Comparison of ENCODE assay signal across 18 cellular contexts in genomic region chrX:138008280-138008679, GRCh38.
DNase-seq lines count a peak whose midpoint lies in the region; ATAC-seq and TF ChIP-seq lines count a peak whose summit lies in the region.
"Had no signal": no experiment of that assay in that cellular context is flagged by ENCODE, and none has a peak within 500 bp of the region (broad histone marks: within the 10 kb centered on the region; RNA-seq: fewer than 3 reads in every experiment).

No MANE protein-coding gene starts in this region.

- H3K9me3 ChIP-seq in neuronal stem cell (replicated peaks in 1 of 2; ENCODE audit: control insufficient read depth in 2 of 2, insufficient read depth in 1 of 2, low read depth in 1 of 2, low read length in 2 of 2) (no peaks in the 10 kb centered on the region), heart left ventricle (no peaks in the 10 kb centered on the region)
- H3K9me3 ChIP-seq: BE2C had no signal

- no peak for TF ChIP-seq POLR2A in heart left ventricle (IDR thresholded peaks at IDR 0.05)

- H3K18ac ChIP-seq in neuronal stem cell (ENCODE audit: low read length): no peak overlapping the region

- H3K79me2 ChIP-seq in KMS-11 (ENCODE audit: insufficient read depth, low read depth): no peaks in the 10 kb centered on the region

- H3K14ac ChIP-seq in neuronal stem cell (ENCODE audit: low read length): no peak overlapping the region

- H3K9ac ChIP-seq in KMS-11: no peak overlapping the region
- H3K9ac ChIP-seq in neuronal stem cell (ENCODE audit: low read depth, low read length, poor library complexity): no peak overlapping the region

- peak; percentile 63 for DNase-seq in islet precursor cell
- peak; percentile 27 for DNase-seq in neuronal stem cell (ENCODE audit: low spot score)
- no peak for DNase-seq in heart left ventricle
- no peak for DNase-seq in AG08395 (ENCODE audit: low spot score)
- DNase-seq: BE2C; C1 segment of cervical spinal cord; CD4-positive, CD25-positive, alpha-beta regulatory T cell; CD8-positive, alpha-beta memory T cell; COR-L47; DMS 273 treated with DMSO at 0.1 percent for 48 hours; DMS53; DND-41; EL; GOT3; H7 had no signal

- H3K4me2 ChIP-seq in KMS-11 (0 out of 2 replicates have a peak overlapping the region, but pooled peaks have one; percentile 17), neuronal stem cell (ENCODE audit: insufficient read depth, low read length, poor library complexity, severe bottlenecking) (no peak overlapping the region)

- ATAC-seq in heart left ventricle: no peak
- ATAC-seq in GM19035 (IDR thresholded peaks at IDR 0.05; ENCODE audit: unreplicated experiment): no peak
- ATAC-seq: HepG2 had no signal

- H4K8ac ChIP-seq in neuronal stem cell (ENCODE audit: low read depth, low read length): no peak overlapping the region

- no peak overlapping the region for H2BK15ac ChIP-seq in neuronal stem cell (ENCODE audit: low read length)

- H3K36me3 ChIP-seq in KMS-11 (ENCODE audit: insufficient read depth) (no peaks in the 10 kb centered on the region), neuronal stem cell (replicated peaks in 1 of 2; ENCODE audit: control insufficient read depth in 2 of 2, insufficient read depth in 2 of 2, low read length in 2 of 2) (no peaks in the 10 kb centered on the region), heart left ventricle (no peaks in the 10 kb centered on the region)
- H3K36me3 ChIP-seq: BE2C had no signal

- no peak overlapping the region for H3K4ac ChIP-seq in neuronal stem cell (ENCODE audit: low read length)

- H3K79me1 ChIP-seq in neuronal stem cell (ENCODE audit: low read depth, low read length): no peaks in the 10 kb centered on the region

- H2AK5ac ChIP-seq in neuronal stem cell (ENCODE audit: low read depth, low read length): no peak overlapping the region

- H3K4me1 ChIP-seq in KMS-11 (ENCODE audit: low read depth, poor library complexity, severe bottlenecking) (peaks cover 12% of the 10 kb centered on the region), neuronal stem cell (ENCODE audit: control insufficient read depth in 2 of 2, insufficient read depth in 1 of 2, low read depth in 1 of 2, low read length in 2 of 2) (peaks cover 4 to 10% of the 10 kb centered on the region in 2 donors), heart left ventricle (no peaks in the 10 kb centered on the region)
- H3K4me1 ChIP-seq: BE2C had no signal

- H3K27me3 ChIP-seq in KMS-11 (ENCODE audit: insufficient read depth, low read depth) (no peaks in the 10 kb centered on the region), neuronal stem cell (ENCODE audit: control insufficient read depth in 3 of 3, insufficient read depth in 3 of 3, low read depth in 1 of 3, low read length in 3 of 3) (no peaks in the 10 kb centered on the region), heart left ventricle (no peaks in the 10 kb centered on the region)
- H3K27me3 ChIP-seq: BE2C had no signal

- H4K20me1 ChIP-seq in KMS-11 (ENCODE audit: insufficient read depth): no peaks in the 10 kb centered on the region

- no peak overlapping the region for H2BK5ac ChIP-seq in neuronal stem cell (ENCODE audit: low read length)

- H3K4me3 ChIP-seq in KMS-11 (IDR thresholded peaks at IDR 0.05; ENCODE audit: insufficient read depth, low read depth, low read length) (no peak overlapping the region), neuronal stem cell (ENCODE audit: low read length in 2 of 2) (no peak overlapping the region), heart left ventricle (no peak overlapping the region)

- intact Hi-C loops in heart left ventricle (cut with DNase I): no loop called here

- H3K23ac ChIP-seq in neuronal stem cell (ENCODE audit: low read depth, low read length, poor library complexity): no peak overlapping the region

- TF ChIP-seq CTCF in KMS-11 (conservative IDR thresholded peaks at IDR 0.05; ENCODE audit: low read depth, low read length) (no peak), heart left ventricle (IDR thresholded peaks at IDR 0.05) (no peak)

- no CpG with 5 or more reads among the region's 5 CpGs for WGBS in neuronal stem cell (ENCODE audit: extremely low coverage in 2 of 2, insufficient read length in 2 of 2, insufficient replicate concordance in 1 of 2), 2 donors
- WGBS in heart left ventricle, 4 donors: 43 to 57% (median 51%) methylated on average over 5 of the region's 5 CpGs

- H3K27ac ChIP-seq in KMS-11 (no peak overlapping the region), neuronal stem cell (replicated peaks; ENCODE audit: low read length) (no peak overlapping the region), heart left ventricle (no peak overlapping the region)

- no peak overlapping the region for H2BK120ac ChIP-seq in neuronal stem cell (ENCODE audit: low read depth, low read length)

- H2BK12ac ChIP-seq in neuronal stem cell (ENCODE audit: low read length): no peak overlapping the region

- no peak overlapping the region for H4K91ac ChIP-seq in neuronal stem cell (ENCODE audit: low read depth, low read length, poor library complexity)

- H2AFZ ChIP-seq in KMS-11 (ENCODE audit: low read depth) (no peak overlapping the region), neuronal stem cell (ENCODE audit: low read length) (peak overlapping the region; percentile 33)

Comparison
In these comparisons a context has a peak if more than half of its experiments do, and no peak if none do; other contexts are left out.
1. DNase-seq: peak in islet precursor cell (single experiment) and neuronal stem cell (single experiment); none in heart left ventricle (0 of 5) and AG08395 (single experiment).